ENCODE assay signal across 16 cellular contexts in genomic region chr22:43998865-43999264, GRCh38. TPM values are rescaled to one million over a fixed set of nuclear protein-coding genes. Genes with fewer than 3 reads are reported as not detected.
DNase-seq lines count a peak whose midpoint lies in the region; ATAC-seq and TF ChIP-seq lines count a peak whose summit lies in the region.
"Had no signal": no experiment of that assay in that cellular context is flagged by ENCODE, and none has a peak within 500 bp of the region (broad histone marks: within the 10 kb centered on the region; RNA-seq: fewer than 3 reads in every experiment).

No MANE protein-coding gene starts in this region.

- H3K27me3 ChIP-seq in heart right ventricle (no peaks in the 10 kb centered on the region), lower lobe of right lung (ENCODE audit: low read depth) (no peaks in the 10 kb centered on the region), skeletal muscle tissue (ENCODE audit: control insufficient read depth in 3 of 3, insufficient read depth in 3 of 3, low read length in 3 of 3) (no peaks in the 10 kb centered on the region)

- peak overlapping the region; percentile 5 for H3K4me3 Mint-ChIP-seq in T-helper 17 cell

- no peak for DNase-seq in T-helper 17 cell
- peak in 1 of 2 donors; percentile 43 for DNase-seq in heart right ventricle
- DNase-seq in lower lobe of right lung: peak; percentile 6
- no peak for DNase-seq in UCSD-AML1 (lab: John Stamatoyannopoulos, UW; ENCODE audit: unreplicated experiment)
- no peak for DNase-seq in activated T-cell treated with anti-CD3 and anti-CD28 coated beads, Interleukin-2, amount 50 U/mL, for 48 hours
- DNase-seq: C1 segment of cervical spinal cord, DMS79, KG1, NCI-H1105 treated with DMSO at 0.1 percent for 48 hours, NCI-H1694 treated with DMSO at 0.1 percent for 48 hours, NCI-H510A, NCI-H748 treated with DMSO at 0.1 percent for 48 hours, SHP77 treated with DMSO at 0.1 percent for 48 hours had no signal

- H3K4me3 ChIP-seq in heart right ventricle: no peak overlapping the region
- no peak overlapping the region for H3K4me3 ChIP-seq in lower lobe of right lung
- H3K4me3 ChIP-seq in skeletal muscle tissue (ENCODE audit: low read length in 3 of 3): peak overlapping the region in 1 of 3 donors; percentile 30

- H3K4me1 Mint-ChIP-seq in T-helper 17 cell: peaks cover 24% of the 10 kb centered on the region

- no peaks in the 10 kb centered on the region for H3K27me3 Mint-ChIP-seq in T-helper 17 cell

- WGBS in heart right ventricle, 2 donors: 44 to 60% methylated on average over 8 of the region's 8 CpGs

- H3K9ac ChIP-seq in skeletal muscle tissue (ENCODE audit: low read depth in 1 of 3, low read length in 3 of 3): peak overlapping the region in 2 of 3 donors; percentile 3 to 51

- peaks cover 0 to 69% (median 17%) of the 10 kb centered on the region in 9 donors for H3K36me3 ChIP-seq in heart right ventricle
- peaks cover 52% of the 10 kb centered on the region for H3K36me3 ChIP-seq in lower lobe of right lung
- H3K36me3 ChIP-seq in skeletal muscle tissue (ENCODE audit: control insufficient read depth in 3 of 3, insufficient read depth in 3 of 3, low read length in 3 of 3): peaks cover 24 to 38% (median 30%) of the 10 kb centered on the region in 3 donors

- no peaks in the 10 kb centered on the region for H3K36me3 Mint-ChIP-seq in T-helper 17 cell (ENCODE audit: low read depth)

- intact Hi-C loops in heart right ventricle (cut with DNase I) (loop anchor here in 5 of 10 donors (5.0 to 10.0 kb wide), 3 partner anchors 83 to 566 kb away; no protein-coding TSS in a partner anchor), lower lobe of right lung (cut with DNase I) (no loop called here)

- peak overlapping the region in 8 of 10 donors; percentile 20 to 67 (median 52) for H3K27ac ChIP-seq in heart right ventricle
- no peak overlapping the region for H3K27ac ChIP-seq in lower lobe of right lung
- peak overlapping the region; percentile 52 for H3K27ac ChIP-seq in skeletal muscle tissue (ENCODE audit: low read depth, low read length)

- no peak for TF ChIP-seq CTCF in heart right ventricle (IDR thresholded peaks at IDR 0.05)
- TF ChIP-seq CTCF in lower lobe of right lung (IDR thresholded peaks at IDR 0.05): no peak

- H3K4me1 ChIP-seq in heart right ventricle: peaks cover 0 to 43% (median 18%) of the 10 kb centered on the region in 9 donors
- H3K4me1 ChIP-seq in lower lobe of right lung: peaks cover 14% of the 10 kb centered on the region
- H3K4me1 ChIP-seq in skeletal muscle tissue (ENCODE audit: control insufficient read depth in 3 of 3, insufficient read depth in 3 of 3, low read length in 3 of 3): peaks cover 14 to 43% (median 24%) of the 10 kb centered on the region in 3 donors

- no peak overlapping the region for H3K27ac Mint-ChIP-seq in T-helper 17 cell

- no peak for ATAC-seq in T-helper 17 cell
- peak; percentile 40 to 93 (median 82) for ATAC-seq in heart right ventricle
- ATAC-seq in lower lobe of right lung: no peak
- no peak for ATAC-seq in HG03565 (IDR thresholded peaks at IDR 0.05; ENCODE audit: unreplicated experiment)

- H3K9me3 ChIP-seq in T-helper 17 cell (ENCODE audit: control insufficient read depth, low read length, poor library complexity, severe bottlenecking) (no peaks in the 10 kb centered on the region), heart right ventricle (no peaks in the 10 kb centered on the region), lower lobe of right lung (no peaks in the 10 kb centered on the region), skeletal muscle tissue (ENCODE audit: control insufficient read depth in 3 of 3, low read length in 3 of 3) (no peaks in the 10 kb centered on the region)

RNA-seq across cellular contexts. Expression of gene PARVB, which starts 25.2 kb away (rescaled TPM):
- total RNA-seq in T-helper 17 cell: 10 to 100 TPM; 14.6 to 36.4 TPM
- total RNA-seq in heart right ventricle: 100 to 1,000 TPM in 4 of 10 donors, 10 to 100 TPM in 6; 53.9 to 201 (median 92.3) TPM
- polyA plus RNA-seq in heart right ventricle: 10 to 100 TPM; 46.7 to 69.9 TPM
- 44.7 TPM for total RNA-seq in lower lobe of right lung
- 11.0 TPM for total RNA-seq in skeletal muscle tissue
- total RNA-seq: HT-29 had no signal

RNA-seq across cellular contexts. Expression of gene SAMM50, which starts 43.6 kb away (rescaled TPM):
- 10 to 100 TPM; 24.8 to 26.0 TPM for total RNA-seq in T-helper 17 cell
- total RNA-seq in heart right ventricle: 10 to 100 TPM; 58.1 to 90.6 (median 74.1) TPM
- 10 to 100 TPM; 15.3 to 47.6 TPM for polyA plus RNA-seq in heart right ventricle
- total RNA-seq in lower lobe of right lung: 28.5 TPM
- total RNA-seq in skeletal muscle tissue: 59.5 TPM

Comparison
In these comparisons a context has a peak if more than half of its experiments do, and no peak if none do; other contexts are left out.
1. ATAC-seq: peak in heart right ventricle (8 of 8); none in T-helper 17 cell (single experiment), lower lobe of right lung (0 of 2) and HG03565 (single experiment).